ENCODE assay signal across 25 cellular contexts in genomic region chr5:146000072-146000471, GRCh38.
"Had no signal": no experiment of that assay in that cellular context is flagged by ENCODE, and none has a peak within 500 bp of the region (broad histone marks: within the 10 kb centered on the region; RNA-seq: fewer than 3 reads in every experiment).

No MANE protein-coding gene starts in this region.

- H3K4me1 ChIP-seq: colonic mucosa, esophagus muscularis mucosa, gastrocnemius medialis, gastroesophageal sphincter, heart right ventricle had no signal

- H3K4me3 ChIP-seq: colonic mucosa, coronary artery, dorsolateral prefrontal cortex, esophagus muscularis mucosa, esophagus squamous epithelium, gastrocnemius medialis, gastroesophageal sphincter, heart left ventricle, heart right ventricle had no signal

- H3K36me3 ChIP-seq: colonic mucosa, esophagus muscularis mucosa, gastrocnemius medialis, gastroesophageal sphincter, heart left ventricle, heart right ventricle had no signal

- H3K27me3 ChIP-seq: colonic mucosa, dorsolateral prefrontal cortex, esophagus muscularis mucosa, esophagus squamous epithelium, foreskin keratinocyte, gastrocnemius medialis, gastroesophageal sphincter, heart left ventricle, heart right ventricle had no signal

- H3K27ac ChIP-seq: colonic mucosa, coronary artery, dorsolateral prefrontal cortex, epithelial cell of prostate, esophagus muscularis mucosa, esophagus squamous epithelium, foreskin keratinocyte, gastrocnemius medialis, gastroesophageal sphincter, heart left ventricle, heart right ventricle had no signal

- H3K4me3 Mint-ChIP-seq: dendritic cell treated with granulocyte-macrophage colony-stimulating factor and Interleukin-4, amounts not matched to agents 40 ng/mL and 50 ng/mL, for 4 days; effector memory CD8-positive, alpha-beta T cell; endodermal cell had no signal

- H3K27ac Mint-ChIP-seq: dendritic cell treated with granulocyte-macrophage colony-stimulating factor and Interleukin-4, amounts not matched to agents 40 ng/mL and 50 ng/mL, for 4 days; effector memory CD8-positive, alpha-beta T cell; endodermal cell had no signal

- ATAC-seq: effector memory CD8-positive, alpha-beta T cell; esophagus mucosa; foreskin keratinocyte; gastrocnemius medialis; gastroesophageal sphincter; heart left ventricle; heart right ventricle had no signal

- H3K9me3 ChIP-seq: colonic mucosa, esophagus muscularis mucosa, esophagus squamous epithelium, gastrocnemius medialis, gastroesophageal sphincter, heart left ventricle, heart right ventricle had no signal

- H3K27me3 Mint-ChIP-seq: effector memory CD8-positive, alpha-beta T cell had no signal

- H3K9me3 Mint-ChIP-seq: dendritic cell treated with granulocyte-macrophage colony-stimulating factor and Interleukin-4, amounts not matched to agents 40 ng/mL and 50 ng/mL, for 4 days; effector memory CD8-positive, alpha-beta T cell had no signal

- DNase-seq: colonic mucosa; cortex of kidney; dermis blood vessel endothelial cell; dorsolateral prefrontal cortex; effector CD4-positive, alpha-beta T cell; effector CD8-positive, alpha-beta T cell; effector memory CD4-positive, alpha-beta T cell; effector memory CD8-positive, alpha-beta T cell; endodermal cell; erythroblast; esophagus squamous epithelium; foreskin fibroblast; foreskin keratinocyte; foreskin melanocyte; gastrocnemius medialis; glutamatergic neuron; head of caudate nucleus; heart left ventricle; heart right ventricle had no signal
